In the genomic region with DNA sequence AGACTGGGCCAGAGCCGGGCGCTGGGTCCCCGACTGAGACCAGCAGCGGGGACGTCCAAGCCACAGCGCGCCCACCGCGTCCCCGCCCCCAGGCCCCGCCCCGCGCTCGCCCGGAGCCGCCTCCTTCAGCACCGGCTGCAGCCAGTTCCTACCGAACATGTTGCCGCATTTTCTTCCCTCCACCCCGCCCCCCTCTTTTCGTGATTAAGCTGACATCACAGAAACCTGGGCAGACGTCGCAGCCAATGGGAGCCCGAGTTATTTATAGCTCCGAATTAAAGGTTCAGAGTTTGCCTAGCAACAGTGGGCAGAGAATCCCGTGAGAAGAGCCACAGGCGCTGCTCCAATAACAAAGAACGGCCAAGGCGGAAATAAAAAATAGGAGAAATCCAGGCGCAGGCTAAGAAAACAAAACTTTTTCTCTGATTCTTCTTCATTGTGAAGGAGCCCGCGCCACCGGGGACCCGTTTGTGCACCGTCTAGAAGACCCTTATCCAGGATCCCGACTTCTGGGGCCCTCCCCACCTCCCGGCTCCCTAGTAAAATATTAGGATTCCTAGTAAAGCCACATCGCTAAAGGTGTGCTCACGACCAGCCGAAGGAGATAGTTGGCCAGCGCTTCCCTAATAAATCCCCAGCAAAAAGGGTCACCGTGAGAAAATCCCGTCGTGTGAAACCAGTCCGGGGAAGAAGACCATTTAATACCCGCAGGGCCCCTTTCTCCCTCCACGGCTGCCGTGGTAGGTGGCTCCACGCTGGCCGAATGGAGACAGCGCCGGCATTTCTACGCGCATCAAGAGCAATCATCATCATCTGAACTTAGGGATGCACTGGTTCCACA, we compare ENCODE assay signal across 8 cellular contexts.
DNase-seq lines count a peak whose midpoint lies in the region; ATAC-seq and TF ChIP-seq lines count a peak whose summit lies in the region.

No MANE protein-coding gene starts in this region.

- H3K27ac Mint-ChIP-seq in CD14-positive monocyte, result peak overlapping the region; percentile 44 to 87 (median 80)
- H3K27ac Mint-ChIP-seq in mesothelial cell of epicardium, result peak overlapping the region; percentile 99

- H3K4me3 ChIP-seq in PC-3 (ENCODE audit: low read length), result peak overlapping the region; percentile 100
- peak overlapping the region; percentile 92 for H3K4me3 ChIP-seq in epithelial cell of esophagus (ENCODE audit: low read length)

- DNase-seq in CD14-positive monocyte (ENCODE audit: low spot score), result peak; percentile 95
- peak; percentile 86 for DNase-seq in KG1 (lab: John Stamatoyannopoulos, UW)
- DNase-seq in PC-3, result peak; percentile 93
- peak; percentile 81 for DNase-seq in activated T-cell treated with anti-CD3 and anti-CD28 coated beads, Interleukin-2, amount 50 U/mL, for 1 hour
- DNase-seq in epithelial cell of esophagus (ENCODE audit: low read depth), result peak; percentile 98
- peak; percentile 92 to 93 for DNase-seq in mesothelial cell of epicardium (ENCODE audit: low spot score in 2 of 2, unreplicated experiment in 2 of 2)
- peak; percentile 80 for DNase-seq in stimulated activated CD8-positive, alpha-beta memory T cell treated with anti-CD3 and anti-CD28 coated beads, Interleukin-15, amount 100 ng/mL, for 1 hour (ENCODE audit: low read depth)

- intact Hi-C loops in CD14-positive monocyte (cut with micrococcal nuclease) (loop anchor here (5.0 to 10.0 kb wide), 7 partner anchors 131 to 528 kb away; no protein-coding TSS in a partner anchor), PC-3 (cut with micrococcal nuclease) (loop anchor here (1.0 to 2.0 kb wide), 4 partner anchors 71 to 293 kb away; no protein-coding TSS in a partner anchor)

- CTCF ChIA-PET in PC-3 (lab: Charles Lee), result interaction anchor here (0.6 to 1.0 kb wide), 6 partner anchors 129 to 809 kb away, joined by 3 to 9 read pairs (median 7); no protein-coding TSS in a partner anchor

- TF ChIP-seq CTCF in CD14-positive monocyte (IDR thresholded peaks at IDR 0.05) (no peak), PC-3 (conservative IDR thresholded peaks at IDR 0.05; ENCODE audit: low read depth, low read length) (no peak), epithelial cell of esophagus (IDR thresholded peaks at IDR 0.05; ENCODE audit: insufficient read depth, low read depth, low read length, missing control alignments) (no peak), mesothelial cell of epicardium (IDR thresholded peaks at IDR 0.05; ENCODE audit: unreplicated experiment) (no peak)

- no peaks in the 10 kb centered on the region for H3F3A ChIP-seq in PC-3 (ENCODE audit: low read length, unreplicated experiment)

- H3K4me1 Mint-ChIP-seq in CD14-positive monocyte (peaks cover 26% of the 10 kb centered on the region), mesothelial cell of epicardium (peaks cover 44% of the 10 kb centered on the region)

- peak overlapping the region; percentile 83 for H3K4me2 ChIP-seq in PC-3 (ENCODE audit: low read length)

- H3K9me3 ChIP-seq in PC-3 (ENCODE audit: low read length), result no peaks in the 10 kb centered on the region

- peak overlapping the region; percentile 90 for H3K27ac ChIP-seq in PC-3 (ENCODE audit: low read length)

- H3K79me2 ChIP-seq in PC-3 (ENCODE audit: low read length), result peaks cover 37% of the 10 kb centered on the region

- H2AFZ ChIP-seq in PC-3 (ENCODE audit: low read length), result no peak overlapping the region

- H3K9ac ChIP-seq in PC-3 (ENCODE audit: low read length), result peak overlapping the region; percentile 100

- BruUV-seq in PC-3 (replicated peaks; lab: Mats Ljungman, UMichigan), result TSS peak; percentile 94

- H3K9me3 Mint-ChIP-seq in CD14-positive monocyte (no peaks in the 10 kb centered on the region), mesothelial cell of epicardium (no peaks in the 10 kb centered on the region)

- peaks cover 9 to 21% of the 10 kb centered on the region in 2 donors for H3K36me3 Mint-ChIP-seq in CD14-positive monocyte
- peaks cover 15% of the 10 kb centered on the region for H3K36me3 Mint-ChIP-seq in mesothelial cell of epicardium

- H4K20me1 ChIP-seq in PC-3 (ENCODE audit: low read length), result peaks cover 29% of the 10 kb centered on the region

- peak; percentile 67 for ATAC-seq in GM21390 (IDR thresholded peaks at IDR 0.05; ENCODE audit: unreplicated experiment)
- ATAC-seq in PC-3, result peak; percentile 41

- peaks cover 30% of the 10 kb centered on the region for H3K36me3 ChIP-seq in PC-3 (ENCODE audit: low read depth, low read length)

- no peaks in the 10 kb centered on the region for H3K27me3 ChIP-seq in PC-3 (ENCODE audit: low read length)

- H3K27me3 Mint-ChIP-seq in CD14-positive monocyte (ENCODE audit: low read depth in 3 of 3), result peaks cover 11 to 23% (median 13%) of the 10 kb centered on the region in 3 donors
- no peaks in the 10 kb centered on the region for H3K27me3 Mint-ChIP-seq in mesothelial cell of epicardium (ENCODE audit: low read depth)

- POLR2A ChIA-PET in PC-3 (lab: Charles Lee; ENCODE audit: unreplicated experiment), result interaction anchor here (0.5 to 1.5 kb wide), 20 partner anchors 36 to 904 kb away, joined by 3 to 33 read pairs (median 8); no protein-coding TSS in a partner anchor

- H3K4me3 Mint-ChIP-seq in CD14-positive monocyte, result peak overlapping the region; percentile 86 to 89
- peak overlapping the region; percentile 89 for H3K4me3 Mint-ChIP-seq in mesothelial cell of epicardium

- peaks cover 22% of the 10 kb centered on the region for H3K4me1 ChIP-seq in PC-3 (ENCODE audit: insufficient read depth, low read length)

- H3K9me2 ChIP-seq in PC-3 (replicated peaks; ENCODE audit: low read length), result no peaks in the 10 kb centered on the region

Comparison
In these comparisons a context has a peak if more than half of its experiments do, and no peak if none do; other contexts are left out.
1. Peak in every context shown above with its lines: DNase-seq, ATAC-seq, H3K4me3 ChIP-seq and H3K27ac ChIP-seq.